In genomic region chr10:22655312-22655973, GRCh38 we compare ENCODE assay signal across 10 cellular contexts. TPM values are rescaled to one million over a fixed set of nuclear protein-coding genes. Genes with fewer than 3 reads are reported as not detected.
DNase-seq lines count a peak whose midpoint lies in the region; ATAC-seq and TF ChIP-seq lines count a peak whose summit lies in the region.
"Had no signal": no experiment of that assay in that cellular context is flagged by ENCODE, and none has a peak within 500 bp of the region (broad histone marks: within the 10 kb centered on the region; RNA-seq: fewer than 3 reads in every experiment).

No MANE protein-coding gene starts in this region.

- H2BK120ac ChIP-seq in mesenchymal stem cell (ENCODE audit: low read depth, low read length), result no peak overlapping the region

- no peak overlapping the region for H2BK15ac ChIP-seq in mesenchymal stem cell (ENCODE audit: low read depth, poor library complexity, severe bottlenecking)

- ATAC-seq in HG03378 (IDR thresholded peaks at IDR 0.05; ENCODE audit: unreplicated experiment) (peak; percentile 39), HG03039 (IDR thresholded peaks at IDR 0.05; ENCODE audit: unreplicated experiment) (no peak)

- POLR2A ChIA-PET in Caco-2 (lab: Charles Lee), result no interaction called here

- peak overlapping the region; percentile 94 for H3K27ac Mint-ChIP-seq in activated naive CD4-positive, alpha-beta T cell treated with anti-CD3 and anti-CD28 coated beads, Interleukin-2, amount 50 U/mL, for 24 hours
- no peak overlapping the region for H3K27ac Mint-ChIP-seq in Caco-2 (ENCODE audit: unreplicated experiment)

- H4K91ac ChIP-seq in mesenchymal stem cell (ENCODE audit: low read length), result peak overlapping the region; percentile 67

- H3K23ac ChIP-seq in mesenchymal stem cell (ENCODE audit: low read length in 2 of 2), result no peak overlapping the region

- peaks cover 99% of the 10 kb centered on the region for H3K4me1 Mint-ChIP-seq in activated naive CD4-positive, alpha-beta T cell treated with anti-CD3 and anti-CD28 coated beads, Interleukin-2, amount 50 U/mL, for 24 hours
- peaks cover 10% of the 10 kb centered on the region for H3K4me1 Mint-ChIP-seq in Caco-2 (ENCODE audit: low read depth, unreplicated experiment)

- no TSS peak for BruUV-seq in Caco-2 (replicated peaks; lab: Mats Ljungman, UMichigan)

- no peaks in the 10 kb centered on the region for H3K27me3 Mint-ChIP-seq in activated naive CD4-positive, alpha-beta T cell treated with anti-CD3 and anti-CD28 coated beads, Interleukin-2, amount 50 U/mL, for 24 hours
- no peaks in the 10 kb centered on the region for H3K27me3 Mint-ChIP-seq in Caco-2 (ENCODE audit: insufficient read depth, unreplicated experiment)

- no peaks in the 10 kb centered on the region for H3K9me3 ChIP-seq in mesenchymal stem cell (ENCODE audit: control insufficient read depth, low read length)
- H3K9me3 ChIP-seq in Caco-2, result no peaks in the 10 kb centered on the region

- peak; percentile 66 for DNase-seq in DMS53 (lab: John Stamatoyannopoulos, UW)
- peak; percentile 96 for DNase-seq in mesenchymal stem cell
- DNase-seq in NCI-H526 (lab: John Stamatoyannopoulos, UW), result no peak
- no peak for DNase-seq in SKM-1 treated with dmso at 0.1 percent for 144 hours (lab: John Stamatoyannopoulos, UW; ENCODE audit: unreplicated experiment)
- DNase-seq in Caco-2, result no peak
- DNase-seq: hippocampal formation, SIG-M5 had no signal

- H3K14ac ChIP-seq in mesenchymal stem cell (ENCODE audit: low read length in 2 of 2), result no peak overlapping the region

- H2AK5ac ChIP-seq in mesenchymal stem cell (ENCODE audit: low read length, severe bottlenecking), result peak overlapping the region; percentile 87

- no peak overlapping the region for H2BK12ac ChIP-seq in mesenchymal stem cell (ENCODE audit: low read length in 2 of 2)

- no peak overlapping the region for H3K4me2 ChIP-seq in mesenchymal stem cell (ENCODE audit: low read length, poor library complexity, severe bottlenecking)

- intact Hi-C loops in Caco-2 (cut with micrococcal nuclease; ENCODE audit: unreplicated experiment), result loop anchor here (5.0 kb wide), 1 partner anchor 38 kb away; no protein-coding TSS in a partner anchor

- H3K9ac ChIP-seq in mesenchymal stem cell (ENCODE audit: low read length), result peak overlapping the region; percentile 19

- H3K4ac ChIP-seq in mesenchymal stem cell (ENCODE audit: low read depth in 1 of 2, low read length in 2 of 2), result no peak overlapping the region

- H3K18ac ChIP-seq in mesenchymal stem cell (ENCODE audit: low read depth in 1 of 2, low read length in 2 of 2), result peak overlapping the region; percentile 4 to 28

- H2BK5ac ChIP-seq in mesenchymal stem cell (ENCODE audit: low read depth, low read length, poor library complexity, severe bottlenecking), result no peak overlapping the region

- no peaks in the 10 kb centered on the region for H3K27me3 ChIP-seq in mesenchymal stem cell (ENCODE audit: control insufficient read depth in 1 of 2, insufficient read depth in 1 of 2, low read length in 2 of 2)
- no peaks in the 10 kb centered on the region for H3K27me3 ChIP-seq in Caco-2 (replicated peaks; ENCODE audit: control insufficient read depth, insufficient read depth, low read length)

- H2AFZ ChIP-seq in mesenchymal stem cell (ENCODE audit: low read depth, low read length), result no peak overlapping the region

- peaks cover 29% of the 10 kb centered on the region for H3K4me1 ChIP-seq in mesenchymal stem cell (ENCODE audit: control insufficient read depth, insufficient read depth, low read depth, low read length)
- H3K4me1 ChIP-seq in Caco-2, result peaks cover 31% of the 10 kb centered on the region

- peaks cover 37% of the 10 kb centered on the region for H3K79me1 ChIP-seq in mesenchymal stem cell (replicated peaks; ENCODE audit: low read length, poor library complexity, severe bottlenecking)

- no peaks in the 10 kb centered on the region for H3K9me3 Mint-ChIP-seq in activated naive CD4-positive, alpha-beta T cell treated with anti-CD3 and anti-CD28 coated beads, Interleukin-2, amount 50 U/mL, for 24 hours
- H3K9me3 Mint-ChIP-seq in Caco-2 (ENCODE audit: unreplicated experiment), result no peaks in the 10 kb centered on the region

- peak overlapping the region; percentile 71 for H3K4me3 Mint-ChIP-seq in activated naive CD4-positive, alpha-beta T cell treated with anti-CD3 and anti-CD28 coated beads, Interleukin-2, amount 50 U/mL, for 24 hours
- no peak overlapping the region for H3K4me3 Mint-ChIP-seq in Caco-2 (ENCODE audit: unreplicated experiment)

- H4K8ac ChIP-seq in mesenchymal stem cell (ENCODE audit: low read length), result peak overlapping the region; percentile 31

- H3K36me3 ChIP-seq in mesenchymal stem cell (ENCODE audit: control insufficient read depth in 1 of 2, insufficient read depth in 2 of 2, low read depth in 1 of 2, low read length in 2 of 2) (peaks cover 0 to 7% of the 10 kb centered on the region in 2 experiments), Caco-2 (ENCODE audit: control insufficient read depth, insufficient read depth, low read length) (no peaks in the 10 kb centered on the region)

- no peak overlapping the region for H3K4me3 ChIP-seq in mesenchymal stem cell (ENCODE audit: insufficient read depth in 1 of 2, low read depth in 1 of 2, low read length in 2 of 2)
- H3K4me3 ChIP-seq in Caco-2 (ENCODE audit: low read depth, low read length), result no peak overlapping the region

- 23% methylated on average over 3 of the region's 10 CpGs for WGBS in mesenchymal stem cell

- no peak for TF ChIP-seq CTCF in Caco-2 (IDR thresholded peaks at IDR 0.05; ENCODE audit: insufficient read depth in 1 of 2, low read depth in 1 of 2, low read length in 1 of 2, severe bottlenecking in 1 of 2, unreplicated experiment in 1 of 2)

- no peak overlapping the region for H3K27ac ChIP-seq in mesenchymal stem cell (ENCODE audit: low read length, poor library complexity, severe bottlenecking)

- CTCF ChIA-PET in Caco-2 (lab: Charles Lee), result interaction anchor here (1.6 kb wide), 1 partner anchor 82 kb away, joined by 3 read pairs; no protein-coding TSS in a partner anchor

- peaks cover 9% of the 10 kb centered on the region for H3K36me3 Mint-ChIP-seq in activated naive CD4-positive, alpha-beta T cell treated with anti-CD3 and anti-CD28 coated beads, Interleukin-2, amount 50 U/mL, for 24 hours
- peaks cover 5% of the 10 kb centered on the region for H3K36me3 Mint-ChIP-seq in Caco-2 (ENCODE audit: insufficient read depth, unreplicated experiment)

RNA-seq across cellular contexts. Expression of gene PIP4K2A, which starts 58.9 kb away (rescaled TPM):
- polyA plus RNA-seq in mesenchymal stem cell (2013, experiment 1 of 2), result 53.7 TPM
- 51.9 TPM for polyA plus RNA-seq in mesenchymal stem cell (2013, experiment 2 of 2)
- total RNA-seq in Caco-2 (2022), result 25.2 and 26.9 TPM in 2 replicates

Comparison
In these comparisons a context has a peak if more than half of its experiments do, and no peak if none do; other contexts are left out.
1. DNase-seq: peak in DMS53 (single experiment) and mesenchymal stem cell (single experiment); none in NCI-H526 (0 of 2), SKM-1 treated with dmso at 0.1 percent for 144 hours (single experiment) and Caco-2 (0 of 2).